Comparison of ENCODE assay signal across 29 cellular contexts in genomic region chr13:95560387-95560786, GRCh38. TPM values are rescaled to one million over a fixed set of nuclear protein-coding genes. Genes with fewer than 3 reads are reported as not detected.
A peak's percentile ranks its signal among the peaks of the same experiment; 100 is the strongest.
DNase-seq lines count a peak whose midpoint lies in the region; ATAC-seq, FAIRE-seq and TF ChIP-seq lines count a peak whose summit lies in the region.
"Had no signal": no experiment of that assay in that cellular context is flagged by ENCODE, and none has a peak within 500 bp of the region (broad histone marks: within the 10 kb centered on the region; RNA-seq: fewer than 3 reads in every experiment).

No MANE protein-coding gene starts in this region.

- no peak for TF ChIP-seq POLR2A in K562 (conservative IDR thresholded peaks at IDR 0.05)

- H2AFZ ChIP-seq in K562 (ENCODE audit: low read depth, low read length): no peak overlapping the region

- no peaks in the 10 kb centered on the region for H4K20me1 ChIP-seq in K562 (replicated peaks; ENCODE audit: control insufficient read depth, insufficient read depth, low read length)
- H4K20me1 ChIP-seq: BLaER1 had no signal

- no peak for TF ChIP-seq EP300 in K562 (IDR thresholded peaks at IDR 0.05; ENCODE audit: low read length)

- WGBS in K562 (ENCODE audit: insufficient coverage, low coverage, missing lambda C conversion rate): 7% methylated on average over 6 of the region's 6 CpGs

- no peak for FAIRE-seq in K562 (lab: Jason Lieb, UNC)
- FAIRE-seq: A549, GM12878, GM12892, GM18507 had no signal

- no peak overlapping the region for H3K9ac ChIP-seq in K562 (ENCODE audit: insufficient read depth in 1 of 2, low read depth in 2 of 2, low read length in 2 of 2)
- H3K9ac ChIP-seq: BLaER1 had no signal

- H3K4me3 ChIP-seq in HEK293 (ENCODE audit: low read depth, low read length) (no peak overlapping the region), K562 (no peak overlapping the region)
- H3K4me3 ChIP-seq: A549, BLaER1, GM12878 had no signal

- H3K79me2 ChIP-seq in K562 (ENCODE audit: control insufficient read depth, insufficient read depth, low read length): no peaks in the 10 kb centered on the region

- intact Hi-C loops in K562 (cut with micrococcal nuclease): no loop called here

- H3K4me1 Mint-ChIP-seq in mesothelial cell of epicardium: no peaks in the 10 kb centered on the region
- H3K4me1 Mint-ChIP-seq: CD4-positive, CD25-positive, alpha-beta regulatory T cell had no signal

- H3K9me3 ChIP-seq in HEK293 (ENCODE audit: control insufficient read depth, insufficient read depth, low read depth, low read length) (no peaks in the 10 kb centered on the region), K562 (replicated peaks; ENCODE audit: control insufficient read depth, insufficient read depth, low read depth, low read length) (no peaks in the 10 kb centered on the region)
- H3K9me3 ChIP-seq: A549, BE2C, BLaER1 had no signal

- no peaks in the 10 kb centered on the region for H3K9me1 ChIP-seq in K562 (ENCODE audit: control insufficient read depth, insufficient read depth, low read length)

- peaks cover 2% of the 10 kb centered on the region for H3K9me3 Mint-ChIP-seq in mesothelial cell of epicardium
- H3K9me3 Mint-ChIP-seq: CD14-positive monocyte; CD8-positive, alpha-beta memory T cell had no signal

- CTCF ChIA-PET in HEK293 (lab: Yijun Ruan, JAX) (no interaction called here), K562 (lab: Yijun Ruan, JAX; ENCODE audit: low intra/inter-chr PET ratio) (no interaction called here)

- no peak overlapping the region for H3K4me2 ChIP-seq in K562 (ENCODE audit: insufficient read depth, low read length)
- H3K4me2 ChIP-seq: A549, BLaER1 had no signal

- in situ Hi-C loops in K562 (cut with MboI): no loop called here

- no peak overlapping the region for H3K27ac Mint-ChIP-seq in mesothelial cell of epicardium
- H3K27ac Mint-ChIP-seq: CD14-positive monocyte; CD4-positive, alpha-beta memory T cell; CD4-positive, CD25-positive, alpha-beta regulatory T cell; CD8-positive, alpha-beta memory T cell had no signal

- H3K4me3 Mint-ChIP-seq in mesothelial cell of epicardium: no peak overlapping the region
- H3K4me3 Mint-ChIP-seq: CD14-positive monocyte; CD4-positive, alpha-beta memory T cell; CD4-positive, CD25-positive, alpha-beta regulatory T cell; CD8-positive, alpha-beta memory T cell had no signal

- no peaks in the 10 kb centered on the region for H3K36me3 Mint-ChIP-seq in mesothelial cell of epicardium
- H3K36me3 Mint-ChIP-seq: CD14-positive monocyte; CD4-positive, alpha-beta memory T cell had no signal

- H3K27me3 Mint-ChIP-seq in mesothelial cell of epicardium (ENCODE audit: low read depth): peaks cover 3% of the 10 kb centered on the region

- TF ChIP-seq RAD21 in K562 (CRISPR knock-in tag; conservative IDR thresholded peaks at IDR 0.05 in 1 of 2, IDR thresholded peaks at IDR 0.05 in 1 of 2): no peak

- DNase-seq in K562 (ENCODE audit: extremely low read depth in 1 of 4, low spot score in 3 of 4) (no peak), mesothelial cell of epicardium (ENCODE audit: low spot score in 2 of 2, unreplicated experiment in 2 of 2) (no peak), HK-2 (ENCODE audit: unreplicated experiment) (no peak)
- DNase-seq: BE2C; C1 segment of cervical spinal cord; CD4-positive, alpha-beta memory T cell; CD4-positive, CD25-positive, alpha-beta regulatory T cell; CD8-positive, alpha-beta memory T cell; COR-L47; DMS 273 treated with DMSO at 0.1 percent for 48 hours; DMS153; DMS53; DMS79; DND-41; EL; GDM1 had no signal

- H3K36me3 ChIP-seq in HEK293 (ENCODE audit: control insufficient read depth in 2 of 2, insufficient read depth in 1 of 2, low read length in 2 of 2): no peaks in the 10 kb centered on the region
- no peaks in the 10 kb centered on the region for H3K36me3 ChIP-seq in K562 (ENCODE audit: control insufficient read depth, insufficient read depth, low read length)
- H3K36me3 ChIP-seq: BE2C, BLaER1 had no signal

- peaks cover 9 to 12% of the 10 kb centered on the region in 2 experiments; a peak in 4 of 5 replicates for H3K27me3 ChIP-seq in K562 (ENCODE audit: control insufficient read depth in 2 of 2, insufficient read depth in 2 of 2, low read length in 2 of 2)
- H3K27me3 ChIP-seq: BE2C, BLaER1 had no signal

- H3K27ac ChIP-seq in 22Rv1 (peak overlapping the region; percentile 14; the same call in 1 of the 2 replicates), HEK293 (ENCODE audit: extremely low read depth, low read depth, low read length) (no peak overlapping the region), K562 (ENCODE audit: extremely low read depth, low read depth, low read length) (no peak overlapping the region)
- H3K27ac ChIP-seq: A549, BLaER1 had no signal

- H3K4me1 ChIP-seq in HEK293 (ENCODE audit: control insufficient read depth, insufficient read depth, low read length): no peaks in the 10 kb centered on the region
- no peaks in the 10 kb centered on the region for H3K4me1 ChIP-seq in K562 (replicated peaks in 1 of 2; ENCODE audit: control insufficient read depth in 2 of 2, insufficient read depth in 2 of 2, low read length in 2 of 2)
- H3K4me1 ChIP-seq: BE2C, BLaER1 had no signal

- BruUV-seq in K562 (replicated peaks; lab: Mats Ljungman, UMichigan): no TSS peak

- ATAC-seq in K562: no peak
- ATAC-seq in GM19397 (IDR thresholded peaks at IDR 0.05; ENCODE audit: unreplicated experiment): no peak
- ATAC-seq: A549, GM12878 had no signal

- POLR2A ChIA-PET in HEK293 (lab: Yijun Ruan, JAX) (no interaction called here), K562 (lab: Yijun Ruan, JAX) (no interaction called here)

- TF ChIP-seq CTCF in 22Rv1 (IDR thresholded peaks at IDR 0.05) (no peak), HEK293 (tag by site-specific recombination; IDR thresholded peaks at IDR 0.05) (no peak), K562 (IDR thresholded peaks at IDR 0.05 in 2 of 3, conservative IDR thresholded peaks at IDR 0.05 in 1 of 3; ENCODE audit: insufficient read depth in 2 of 3, low read depth in 1 of 3, low read length in 3 of 3) (no peak), mesothelial cell of epicardium (IDR thresholded peaks at IDR 0.05; ENCODE audit: unreplicated experiment) (no peak)

TF ChIP-seq in HEK293, 187 proteins besides CTCF, POLR2A, EP300 and RAD21:
- TF ChIP-seq ATF2 (tag by site-specific recombination; IDR thresholded peaks at IDR 0.05; ENCODE audit: low read depth) (peak; percentile 81), ZNF701 (tag by site-specific recombination; IDR thresholded peaks at IDR 0.05) (no peak)
TF ChIP-seq in HEK293: peak in this region for 1.

TF ChIP-seq in K562, 482 proteins besides CTCF, POLR2A, EP300 and RAD21:
- TF ChIP-seq VEZF1 (CRISPR knock-in tag; IDR thresholded peaks at IDR 0.05) (no peak), ATF3 (IDR thresholded peaks at IDR 0.05) (peak; percentile 36; the same call in 1 of the 2 replicates), ATF3 (CRISPR knock-in tag; conservative IDR thresholded peaks at IDR 0.05) (no peak)

RNA-seq across cellular contexts. Expression of gene CLDN10, which starts 7.9 kb away (rescaled TPM):
- total RNA-seq in K562 (2011; cell fraction: chromatin; rRNA removed; ENCODE audit: low replicate concordance): not detected in 2 replicates
- not detected in 2 replicates for total RNA-seq in K562 (2011; cell fraction: nucleolus; rRNA removed)
- not detected in 2 replicates for total RNA-seq in K562 (2011; cell fraction: nucleoplasm; rRNA removed)
- total RNA-seq in K562 (2014; rRNA removed): not detected in 2 replicates
- not detected in 2 replicates for total RNA-seq in K562 (2014; rRNA removed; fragmentation: Illumina TruSeq; extraction: Trizol)
- not detected in 2 replicates for total RNA-seq in K562 (2015; rRNA removed; fragmentation: Illumina TruSeq; extraction: Trizol)
- not detected in 2 replicates for total RNA-seq in K562 (2021)
- polyA plus RNA-seq in K562 (2011; rRNA removed): not detected in 2 replicates
- not detected in 2 replicates for polyA plus RNA-seq in K562 (2011; cell fraction: cytosol; rRNA removed)
- polyA plus RNA-seq in K562 (2011; cell fraction: nucleus; rRNA removed): not detected in 2 replicates
- not detected in 2 replicates for polyA plus RNA-seq in K562 (2012)
- polyA plus RNA-seq in K562 (2014; fragmentation: Illumina TruSeq; extraction: Trizol): not detected in 2 replicates
- polyA plus RNA-seq in K562 (2014; fragmentation: Nextera tagmentation; extraction: Ambion mirVana): not detected
- not detected in 2 replicates for polyA plus RNA-seq in K562 (2014; rRNA removed)
- not detected in 2 replicates for polyA minus RNA-seq in K562 (2011; rRNA and poly(A)+ RNA removed)
- polyA minus RNA-seq in K562 (2011; cell fraction: cytosol; rRNA and poly(A)+ RNA removed): not detected in 2 replicates
- not detected in 2 replicates for polyA minus RNA-seq in K562 (2011; cell fraction: nucleus; rRNA and poly(A)+ RNA removed)
- total RNA-seq in mesothelial cell of epicardium: 1.1 to 2.0 TPM (median 1.5 TPM) in 3 replicates
- total RNA-seq: A172; CD4-positive, alpha-beta memory T cell; CD4-positive, CD25-positive, alpha-beta regulatory T cell; CD8-positive, alpha-beta memory T cell; Daoy; G401; GM12878 had no signal
- polyA plus RNA-seq: AG04450; CD4-positive, alpha-beta memory T cell; CD4-positive, CD25-positive, alpha-beta regulatory T cell; CD8-positive, alpha-beta memory T cell; GM12878 had no signal
